Comparison of ENCODE assay signal across 27 cellular contexts in the genomic region with DNA sequence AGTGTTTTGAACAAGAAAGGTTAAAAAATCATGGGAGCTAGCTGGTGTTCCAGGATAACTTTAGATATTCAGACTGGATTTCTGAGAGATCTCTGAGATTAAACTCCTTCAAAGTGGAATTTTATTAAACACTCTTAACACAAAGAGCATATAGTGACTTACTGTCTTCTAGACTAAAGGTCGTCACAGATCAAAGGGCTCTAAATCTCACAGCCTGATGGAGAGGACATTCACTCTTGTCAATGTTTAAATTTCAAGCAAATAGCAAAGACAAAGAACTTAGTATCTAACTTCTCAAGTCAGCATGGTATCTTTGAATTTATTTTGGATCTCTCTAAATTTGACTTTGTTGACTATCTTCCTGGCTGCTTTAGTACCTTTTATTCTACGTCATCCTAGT.
"Had no signal": no experiment of that assay in that cellular context is flagged by ENCODE, and none has a peak within 500 bp of the region (broad histone marks: within the 10 kb centered on the region; RNA-seq: fewer than 3 reads in every experiment).

No MANE protein-coding gene starts in this region.

- FAIRE-seq: urothelium cell line had no signal

- H3K36me3 ChIP-seq: thoracic aorta, thyroid gland, uterus had no signal

- H3K27me3 ChIP-seq: stomach, suprapubic skin, testis, thyroid gland, tibial artery, tibial nerve, transverse colon, upper lobe of left lung, upper lobe of right lung, uterus, vagina had no signal

- DNase-seq: stimulated activated CD4-positive, alpha-beta T cell treated with anti-CD3 and anti-CD28 coated beads, Interleukin-2, amount 100 ng/mL, for 48 hours; stimulated activated CD4-positive, alpha-beta T cell treated with anti-CD3 and anti-CD28 coated beads, Interleukin-4, amount 100 ng/mL, for 1 hour; stimulated activated CD4-positive, alpha-beta T cell treated with anti-CD3 and anti-CD28 coated beads, Interleukin-4, amount 100 ng/mL, for 24 hours; stimulated activated CD4-positive, alpha-beta T cell treated with anti-CD3 and anti-CD28 coated beads, Interleukin-4, amount 100 ng/mL, for 4 hours; stimulated activated CD8-positive, alpha-beta memory T cell treated with anti-CD3 and anti-CD28 coated beads, Interleukin-4, amount 100 ng/mL, for 48 hours; stimulated activated naive B cell treated with anti-CD40 and anti-IgM and Interleukin-4, amounts not matched to agents 10 μg/mL and 1 μg/mL and 100 μg/mL, for 72 hours; stimulated activated naive CD4-positive, alpha-beta T cell; stimulated activated naive CD4-positive, alpha-beta T cell treated with Interleukin-2 at 50 U/mL for 16 hours; stimulated activated naive CD8-positive, alpha-beta T cell treated with anti-CD3 and anti-CD28 coated beads, Interleukin-15, amount 100 ng/mL, for 72 hours; stimulated activated naive CD8-positive, alpha-beta T cell treated with anti-CD3 and anti-CD28 coated beads, Interleukin-15, Interleukin-2, amounts not matched to agents 100 U/mL and 50 U/mL, for 24 hours; stomach; substantia nigra; testis; thyroid gland; tibial artery; transverse colon; trophoblast cell; upper lobe of left lung; upper lobe of right lung; uterus had no signal

- H3K4me1 ChIP-seq: stomach, suprapubic skin, testis, thyroid gland, tibial artery, tibial nerve, transverse colon, upper lobe of left lung, upper lobe of right lung, uterus, vagina had no signal

- H3K4me3 ChIP-seq: stomach, suprapubic skin, testis, thoracic aorta, thyroid gland, tibial artery, tibial nerve, transverse colon, upper lobe of left lung, upper lobe of right lung, uterus, vagina had no signal

- H3K9me3 ChIP-seq: stomach, suprapubic skin, testis, thoracic aorta, thyroid gland, upper lobe of left lung, upper lobe of right lung, uterus, vagina had no signal

- ATAC-seq: stimulated activated effector memory CD8-positive, alpha-beta T cell treated with anti-CD3 and anti-CD28 coated beads, Interleukin-12 subunit alpha, Interleukin-12 subunit beta, amount 100 ng/mL, for 72 hours; stimulated activated memory B cell treated with anti-CD40 and anti-IgM and Interleukin-4, amounts not matched to agents 10 μg/mL and 1 μg/mL and 100 μg/mL, for 72 hours; stimulated activated naive B cell treated with anti-CD40 and anti-IgM and Interleukin-4, amounts not matched to agents 10 μg/mL and 1 μg/mL and 100 μg/mL, for 72 hours; stimulated activated naive CD8-positive, alpha-beta T cell treated with anti-CD3 and anti-CD28 coated beads, Interleukin-15, amount 100 ng/mL, for 72 hours; stimulated activated naive CD8-positive, alpha-beta T cell treated with anti-CD3 and anti-CD28 coated beads, Interleukin-15, Interleukin-2, amounts not matched to agents 100 U/mL and 50 U/mL, for 24 hours; upper lobe of right lung had no signal

- H3K27ac ChIP-seq: stomach, suprapubic skin, testis, thoracic aorta, thyroid gland, tibial artery, tibial nerve, transverse colon, upper lobe of left lung, upper lobe of right lung, uterus, vagina had no signal
